Comparison of ENCODE assay signal across 1 cellular context in genomic region chr2:186308347-186308746, GRCh38.
TF ChIP-seq lines count a peak whose summit lies in the region.

No MANE protein-coding gene starts in this region.

TF ChIP-seq in IMR-90, 13 proteins besides CTCF, POLR2A, EP300 and RAD21 (continued from another document):
- no peak for TF ChIP-seq ELK1 (IDR thresholded peaks at IDR 0.05; ENCODE audit: borderline replicate concordance, low read depth, low read length)
- TF ChIP-seq SMC3 (IDR thresholded peaks at IDR 0.05; ENCODE audit: low read depth, low read length), result no peak
- no peak for TF ChIP-seq MAZ (IDR thresholded peaks at IDR 0.05; ENCODE audit: borderline replicate concordance, low read depth, low read length)
- no peak for TF ChIP-seq CHD1 (IDR thresholded peaks at IDR 0.05; ENCODE audit: low read depth, low read length)
- TF ChIP-seq, protein P1, sequence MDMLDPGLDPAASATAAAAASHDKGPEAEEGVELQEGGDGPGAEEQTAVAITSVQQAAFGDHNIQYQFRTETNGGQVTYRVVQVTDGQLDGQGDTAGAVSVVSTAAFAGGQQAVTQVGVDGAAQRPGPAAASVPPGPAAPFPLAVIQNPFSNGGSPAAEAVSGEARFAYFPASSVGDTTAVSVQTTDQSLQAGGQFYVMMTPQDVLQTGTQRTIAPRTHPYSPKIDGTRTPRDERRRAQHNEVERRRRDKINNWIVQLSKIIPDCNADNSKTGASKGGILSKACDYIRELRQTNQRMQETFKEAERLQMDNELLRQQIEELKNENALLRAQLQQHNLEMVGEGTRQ (IDR thresholded peaks at IDR 0.05; ENCODE audit: low read depth, low read length), result no peak
- no peak for TF ChIP-seq NFE2L2 (IDR thresholded peaks at IDR 0.05; ENCODE audit: low read depth, low read length)
- no peak for TF ChIP-seq RCOR1 (IDR thresholded peaks at IDR 0.05; ENCODE audit: insufficient replicate concordance, low read length)
- TF ChIP-seq BHLHE40 (IDR thresholded peaks at IDR 0.05; ENCODE audit: low read depth, low read length), result no peak
- TF ChIP-seq RFX5 (IDR thresholded peaks at IDR 0.05; ENCODE audit: low read depth, low read length), result no peak
